In the genomic region with DNA sequence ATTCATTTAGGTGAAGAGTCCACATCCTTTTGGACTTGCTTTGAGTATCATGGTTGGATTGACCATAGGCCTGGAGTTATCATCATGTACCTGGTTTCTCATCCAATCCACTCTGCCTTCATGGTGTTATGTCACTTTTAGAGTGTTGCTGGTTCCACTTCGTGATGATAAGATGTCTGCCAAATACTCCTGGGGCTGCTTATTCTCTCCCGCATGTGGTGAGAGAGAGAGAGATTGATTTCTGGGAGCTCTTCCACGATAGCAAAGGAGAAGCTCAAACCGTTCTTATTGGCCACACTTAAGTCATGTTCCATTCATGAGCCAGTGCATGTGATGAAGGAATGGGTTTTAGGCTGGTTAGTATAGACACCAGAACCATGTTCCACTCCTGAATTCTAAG, we compare ENCODE assay signal across 1 cellular context.
TF ChIP-seq lines count a peak whose summit lies in the region.

No MANE protein-coding gene starts in this region.

TF ChIP-seq in H1, 55 proteins besides CTCF, POLR2A, EP300 and RAD21:
- TF ChIP-seq RBBP5 (IDR thresholded peaks at IDR 0.05; ENCODE audit: borderline replicate concordance, low read depth, low read length) (no peak), TCF12 (IDR thresholded peaks at IDR 0.05; ENCODE audit: low read depth, low read length) (no peak), RFX5 (IDR thresholded peaks at IDR 0.05; ENCODE audit: borderline replicate concordance, low read depth, low read length) (no peak), POU5F1 (IDR thresholded peaks at IDR 0.05; ENCODE audit: low read depth, low read length) (no peak), SP2 (IDR thresholded peaks at IDR 0.05; ENCODE audit: low read length) (no peak), BRCA1 (IDR thresholded peaks at IDR 0.05; ENCODE audit: low read depth, low read length) (no peak), SP1 (IDR thresholded peaks at IDR 0.05; ENCODE audit: low read depth, low read length) (no peak), RXRA (IDR thresholded peaks at IDR 0.05; ENCODE audit: insufficient read depth, low read depth, low read length) (no peak), RNF2 (IDR thresholded peaks at IDR 0.05; ENCODE audit: borderline replicate concordance, low read depth, low read length, missing control alignments, poor library complexity, severe bottlenecking) (no peak), YY1 (IDR thresholded peaks at IDR 0.05; ENCODE audit: low read depth, low read length) (no peak)
